In the genomic region with DNA sequence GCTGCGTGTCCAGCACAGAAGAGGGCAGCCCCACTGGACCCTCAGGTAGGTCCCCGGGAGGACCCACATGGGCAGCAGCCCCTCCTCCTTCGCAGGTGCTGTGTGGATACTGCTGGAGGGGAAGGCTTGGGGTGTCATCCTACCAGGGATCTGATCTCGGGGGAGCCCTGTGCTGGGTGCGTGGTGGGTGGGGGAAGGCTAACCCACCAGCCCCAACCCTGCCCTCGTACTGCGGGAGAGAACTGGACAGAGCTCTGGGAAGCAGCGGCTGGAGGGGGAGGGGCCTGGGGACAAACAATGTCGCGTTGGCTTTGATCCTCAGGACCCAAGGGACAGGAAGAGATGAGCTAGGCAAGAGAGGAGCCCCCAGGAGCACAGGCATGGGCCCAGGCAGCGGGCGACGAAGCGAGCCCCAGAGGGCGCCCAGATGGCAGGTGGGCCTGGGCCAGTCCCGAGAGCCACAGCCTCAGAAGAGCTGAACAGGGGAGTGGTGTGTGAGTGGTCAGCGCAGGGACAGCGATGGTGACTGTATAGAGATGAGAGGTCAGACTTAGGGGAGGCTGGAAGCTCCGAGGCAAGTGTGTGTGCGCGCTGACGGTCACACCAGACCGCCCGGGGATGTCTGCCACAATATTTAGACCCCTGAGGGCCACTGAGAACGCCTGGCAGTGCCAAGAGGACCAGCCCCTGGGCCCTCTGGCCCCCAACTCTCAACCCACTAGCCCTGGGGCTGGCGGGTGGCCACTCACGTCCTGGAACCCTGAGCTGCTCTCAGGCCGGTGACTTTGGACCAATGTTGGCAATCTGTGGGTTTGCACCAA, we compare ENCODE assay signal across 8 cellular contexts. TPM values are rescaled to one million over a fixed set of nuclear protein-coding genes. Genes with fewer than 3 reads are reported as not detected.
DNase-seq lines count a peak whose midpoint lies in the region; ATAC-seq, FAIRE-seq and TF ChIP-seq lines count a peak whose summit lies in the region.

No MANE protein-coding gene starts in this region.

- H3K4ac ChIP-seq in H1 (replicated peaks; ENCODE audit: insufficient read length, low read depth, low read length), result peak overlapping the region; percentile 53

- H3K23ac ChIP-seq in H1 (ENCODE audit: insufficient read length), result no peak overlapping the region

- peaks cover 6% of the 10 kb centered on the region for H3K36me3 Mint-ChIP-seq in nephron (ENCODE audit: low read depth)

- peak overlapping the region; percentile 42 to 96 for H3K4me2 ChIP-seq in H1 (ENCODE audit: insufficient read depth in 1 of 2, low read depth in 2 of 2, low read length in 2 of 2)

- no peak overlapping the region for H3K9ac ChIP-seq in H1 (replicated peaks in 1 of 4; ENCODE audit: extremely low read depth in 1 of 4, low read depth in 3 of 4, low read length in 3 of 4)

- no peak for ATAC-seq in omental fat pad (ENCODE audit: low FRiP score)

- no peak overlapping the region for H4K5ac ChIP-seq in H1 (ENCODE audit: insufficient read length, low read depth, low read length)

- H3K56ac ChIP-seq in H1 (replicated peaks; ENCODE audit: insufficient read length, low read depth, low read length), result no peak overlapping the region

- TF ChIP-seq CTCF in BE2C (IDR thresholded peaks at IDR 0.05; ENCODE audit: low read depth, low read length) (no peak), NB4 (IDR thresholded peaks at IDR 0.05; ENCODE audit: low read depth, low read length) (no peak), H1 (IDR thresholded peaks at IDR 0.05; ENCODE audit: control extremely low read depth in 1 of 3, insufficient read depth in 1 of 3, low read depth in 1 of 3, low read length in 3 of 3) (no peak), nephron (IDR thresholded peaks at IDR 0.05; ENCODE audit: unreplicated experiment in 3 of 3) (no peak), omental fat pad (IDR thresholded peaks at IDR 0.05) (no peak)

- no peak for TF ChIP-seq RAD21 in H1 (IDR thresholded peaks at IDR 0.05 in 1 of 2, conservative IDR thresholded peaks at IDR 0.05 in 1 of 2; ENCODE audit: low read depth in 2 of 2, low read length in 2 of 2)

- POLR2A ChIA-PET in H1 (lab: Charles Lee; ENCODE audit: partially characterized antibody), result interaction anchor here (1.0 to 2.2 kb wide), 4 partner anchors 8 to 13 kb away, joined by 4 to 9 read pairs (median 6); no protein-coding TSS in a partner anchor

- 0 out of 2 replicates have a peak overlapping the region, but pooled peaks have one; percentile 46 for H2BK15ac ChIP-seq in H1 (ENCODE audit: low read length)

- 84% methylated on average over 28 of the region's 28 CpGs; no CpG with 5 or more reads in 1 of the 2 experiments for WGBS in H1 (ENCODE audit: extremely low coverage in 1 of 2, insufficient coverage in 1 of 2, insufficient read length in 1 of 2, insufficient replicate concordance in 2 of 2, low coverage in 1 of 2, low lambda C conversion rate in 2 of 2, missing lambda C conversion rate in 1 of 2), 2 experiments

- H3K79me2 ChIP-seq in H1 (ENCODE audit: control insufficient read depth in 1 of 2, insufficient read depth in 2 of 2, low read length in 2 of 2), result peaks cover 0 to 19% of the 10 kb centered on the region in 2 experiments; a peak in 1 of 4 replicates

- DNase-seq in BE2C (peak; percentile 27), NB4 (ENCODE audit: low read depth) (no peak), H1 (ENCODE audit: low read depth in 1 of 2, low spot score in 2 of 2) (no peak), omental fat pad (ENCODE audit: low spot score) (no peak), SW 1271 (lab: John Stamatoyannopoulos, UW) (no peak), dedifferentiated amniotic fluid mesenchymal stem cell (ENCODE audit: extremely low spot score) (no peak)
- no peak for DNase-seq in activated CD4-positive, CD25-positive, alpha-beta regulatory T cell (lab: John Stamatoyannopoulos, UW)

- no peak for FAIRE-seq in H1 (lab: Jason Lieb, UNC)

- 0 out of 2 replicates have a peak, but pooled peaks cover 2% of the 10 kb centered on the region for H3K79me1 ChIP-seq in H1 (ENCODE audit: low read depth, low read length)

- TF ChIP-seq POLR2A in NB4 (IDR thresholded peaks at IDR 0.05; ENCODE audit: extremely low read depth, insufficient read length) (no peak), H1 (IDR thresholded peaks at IDR 0.05; ENCODE audit: control extremely low read depth in 1 of 2, low read depth in 2 of 2, low read length in 2 of 2) (no peak)

- no peak overlapping the region for H3K27ac ChIP-seq in H1 (ENCODE audit: low read depth, low read length)

- CTCF ChIA-PET in H1 (lab: Charles Lee; ENCODE audit: partially characterized antibody), result interaction anchor here (0.9 to 1.2 kb wide), 3 partner anchors 13 to 329 kb away, joined by 3 to 5 read pairs (median 4); no protein-coding TSS in a partner anchor

- no peak overlapping the region for H2BK5ac ChIP-seq in H1 (ENCODE audit: low read depth, low read length)

- no peak overlapping the region; the same call in 1 of the 2 replicates for H4K8ac ChIP-seq in H1 (ENCODE audit: extremely low read depth, insufficient read depth, low read length)

- H3K23me2 ChIP-seq in H1 (ENCODE audit: low read depth, low read length), result peaks cover 13% of the 10 kb centered on the region; the same call in 1 of the 2 replicates

- H3K4me3 Mint-ChIP-seq in nephron, result peak overlapping the region; percentile 69 to 75 (median 72)

- peaks cover 15% of the 10 kb centered on the region for H3K4me1 ChIP-seq in BE2C
- H3K4me1 ChIP-seq in H1 (replicated peaks in 1 of 4; ENCODE audit: control insufficient read depth in 3 of 4, insufficient read depth in 4 of 4, low read length in 3 of 4), result peaks cover 0 to 22% (median 12%) of the 10 kb centered on the region in 4 experiments; a peak in 5 of 7 replicates

- peaks cover 4% of the 10 kb centered on the region for H3K27me3 Mint-ChIP-seq in nephron (ENCODE audit: low read depth)

- peak overlapping the region in 2 of 3 experiments; percentile 33 for H3K27ac Mint-ChIP-seq in nephron

- peak overlapping the region; percentile 75; the same call in 1 of the 2 replicates for H2BK12ac ChIP-seq in H1 (ENCODE audit: low read depth, low read length)

- H3K4me3 ChIP-seq in BE2C (ENCODE audit: low read depth, low read length), result peak overlapping the region; percentile 87
- H3K4me3 ChIP-seq in NB4 (ENCODE audit: low read depth, low read length), result peak overlapping the region; percentile 42
- peak overlapping the region in 1 of 4 experiments; percentile 79; a peak in 4 of 8 replicates for H3K4me3 ChIP-seq in H1 (ENCODE audit: extremely low read depth in 1 of 4, insufficient read depth in 2 of 4, low read depth in 3 of 4, low read length in 4 of 4)

- H4K91ac ChIP-seq in H1 (replicated peaks; ENCODE audit: insufficient read length, low read length), result peak overlapping the region; percentile 74

- no peaks in the 10 kb centered on the region for H3K9me3 Mint-ChIP-seq in nephron

- H3K27me3 ChIP-seq in BE2C, result no peaks in the 10 kb centered on the region
- H3K27me3 ChIP-seq in H1 (replicated peaks in 1 of 4; ENCODE audit: control insufficient read depth in 3 of 4, extremely low read depth in 1 of 4, insufficient read depth in 3 of 4, low read length in 3 of 4), result peaks cover 0 to 12% (median 6%) of the 10 kb centered on the region in 4 experiments; a peak in 6 of 7 replicates

- H3K14ac ChIP-seq in H1 (ENCODE audit: insufficient read length), result no peak overlapping the region

- peaks cover 16% of the 10 kb centered on the region for H3K4me1 Mint-ChIP-seq in nephron

- no peaks in the 10 kb centered on the region for H3K9me3 ChIP-seq in BE2C
- H3K9me3 ChIP-seq in H1 (ENCODE audit: insufficient read depth in 2 of 2, low read depth in 1 of 2, low read length in 1 of 2), result no peaks in the 10 kb centered on the region

- H2AFZ ChIP-seq in H1 (ENCODE audit: low read length), result no peak overlapping the region

- TF ChIP-seq EP300 in H1 (IDR thresholded peaks at IDR 0.05; ENCODE audit: borderline replicate concordance in 1 of 2, low read depth in 2 of 2, low read length in 2 of 2), result no peak

- H3K18ac ChIP-seq in H1 (ENCODE audit: extremely low read depth, low read length), result no peak overlapping the region

- H2BK20ac ChIP-seq in H1 (ENCODE audit: low read length), result no peak overlapping the region

- no peak overlapping the region for H2BK120ac ChIP-seq in H1 (replicated peaks; ENCODE audit: low read depth, low read length)

- H3K36me3 ChIP-seq in BE2C (peaks cover 21% of the 10 kb centered on the region), H1 (ENCODE audit: control insufficient read depth in 2 of 4, insufficient read depth in 4 of 4, low read length in 3 of 4) (peaks cover 8 to 17% (median 12%) of the 10 kb centered on the region in 4 experiments; a peak in 6 of 8 replicates)

- H2AK5ac ChIP-seq in H1 (ENCODE audit: low read depth, low read length), result no peak overlapping the region

- peaks cover 16 to 17% of the 10 kb centered on the region in 2 experiments for H4K20me1 ChIP-seq in H1 (replicated peaks in 1 of 2; ENCODE audit: control insufficient read depth in 1 of 2, insufficient read depth in 2 of 2, low read length in 2 of 2)

RNA-seq across cellular contexts. Expression of a gene that starts 1.4 kb away (rescaled TPM):
- 286 TPM for polyA plus RNA-seq in BE2C (2012; ENCODE audit: insufficient read depth, insufficient read length, low read depth)
- 30.0 and 31.2 TPM in 2 replicates for total RNA-seq in H1 (2021; fragmentation: NEBNext Ultra II Directional; extraction: Animal tissue kit (Norgen Biotek cat#: 25700))
- polyA plus RNA-seq in H1 (2011; rRNA removed), result 22.6 and 40.2 TPM in 2 replicates
- 20.5 TPM for polyA plus RNA-seq in H1 (2011; cell fraction: cytosol; rRNA removed)
- polyA plus RNA-seq in H1 (2011; cell fraction: nucleus; rRNA removed), result 43.4 TPM
- polyA plus RNA-seq in H1 (2012, experiment 1 of 2), result 16.0 to 28.8 TPM (median 24.5 TPM) in 4 replicates
- 23.8 TPM for polyA plus RNA-seq in H1 (2012, experiment 2 of 2)
- polyA plus RNA-seq in H1 (2013, experiment 1 of 2), result 20.9 TPM
- polyA plus RNA-seq in H1 (2013, experiment 2 of 2), result 21.1 TPM
- 3.8 and 3.9 TPM in 2 replicates for polyA minus RNA-seq in H1 (2011; rRNA and poly(A)+ RNA removed)
- 17.7 TPM for polyA minus RNA-seq in H1 (2011; cell fraction: cytosol; rRNA and poly(A)+ RNA removed)
- 20.5 TPM for polyA minus RNA-seq in H1 (2011; cell fraction: nucleus; rRNA and poly(A)+ RNA removed)
- total RNA-seq in omental fat pad, result 100 to 1,000 TPM in 2 of 4 donors, 10 to 100 TPM in 2; 92.2 to 174 (median 114) TPM

RNA-seq across cellular contexts. Expression of a gene that starts 40.7 kb away (rescaled TPM):
- polyA plus RNA-seq in BE2C (2012; ENCODE audit: insufficient read depth, insufficient read length, low read depth), result 33.2 TPM
- total RNA-seq in H1 (2021; fragmentation: NEBNext Ultra II Directional; extraction: Animal tissue kit (Norgen Biotek cat#: 25700)), result 36.6 and 39.4 TPM in 2 replicates
- polyA plus RNA-seq in H1 (2011; rRNA removed), result 24.5 and 34.3 TPM in 2 replicates
- polyA plus RNA-seq in H1 (2011; cell fraction: cytosol; rRNA removed), result 35.6 TPM
- 52.5 TPM for polyA plus RNA-seq in H1 (2011; cell fraction: nucleus; rRNA removed)
- polyA plus RNA-seq in H1 (2012, experiment 1 of 2), result 19.3 to 35.8 TPM (median 34.6 TPM) in 4 replicates
- 23.7 TPM for polyA plus RNA-seq in H1 (2012, experiment 2 of 2)
- 24.9 TPM for polyA plus RNA-seq in H1 (2013, experiment 1 of 2)
- 26.3 TPM for polyA plus RNA-seq in H1 (2013, experiment 2 of 2)
- 6.1 and 8.2 TPM in 2 replicates for polyA minus RNA-seq in H1 (2011; rRNA and poly(A)+ RNA removed)
- 8.7 TPM for polyA minus RNA-seq in H1 (2011; cell fraction: cytosol; rRNA and poly(A)+ RNA removed)
- 8.0 TPM for polyA minus RNA-seq in H1 (2011; cell fraction: nucleus; rRNA and poly(A)+ RNA removed)
- 10 to 100 TPM; 30.8 to 52.4 (median 39.8) TPM for total RNA-seq in omental fat pad

RNA-seq across cellular contexts. Expression of a gene that starts 40.9 kb away (rescaled TPM):
- polyA plus RNA-seq in BE2C (2012; ENCODE audit: insufficient read depth, insufficient read length, low read depth), result 36.3 TPM
- 22.5 and 25.0 TPM in 2 replicates for total RNA-seq in H1 (2021; fragmentation: NEBNext Ultra II Directional; extraction: Animal tissue kit (Norgen Biotek cat#: 25700))
- 13.4 and 24.1 TPM in 2 replicates for polyA plus RNA-seq in H1 (2011; rRNA removed)
- 16.1 TPM for polyA plus RNA-seq in H1 (2011; cell fraction: cytosol; rRNA removed)
- 28.5 TPM for polyA plus RNA-seq in H1 (2011; cell fraction: nucleus; rRNA removed)
- polyA plus RNA-seq in H1 (2012, experiment 1 of 2), result 14.6 to 25.7 TPM (median 22.3 TPM) in 4 replicates
- polyA plus RNA-seq in H1 (2012, experiment 2 of 2), result 19.9 TPM
- polyA plus RNA-seq in H1 (2013, experiment 1 of 2), result 23.8 TPM
- polyA plus RNA-seq in H1 (2013, experiment 2 of 2), result 25.7 TPM
- polyA minus RNA-seq in H1 (2011; rRNA and poly(A)+ RNA removed), result 20.3 and 23.2 TPM in 2 replicates
- 11.2 TPM for polyA minus RNA-seq in H1 (2011; cell fraction: cytosol; rRNA and poly(A)+ RNA removed)
- polyA minus RNA-seq in H1 (2011; cell fraction: nucleus; rRNA and poly(A)+ RNA removed), result 7.9 TPM
- 10 to 100 TPM; 11.7 to 21.8 (median 13.0) TPM for total RNA-seq in omental fat pad

RNA-seq across cellular contexts. Expression of a gene that starts 53.4 kb away (rescaled TPM):
- polyA plus RNA-seq in BE2C (2012; ENCODE audit: insufficient read depth, insufficient read length, low read depth), result not detected
- 0.08 and 0.20 TPM in 2 replicates for total RNA-seq in H1 (2021; fragmentation: NEBNext Ultra II Directional; extraction: Animal tissue kit (Norgen Biotek cat#: 25700))
- polyA plus RNA-seq in H1 (2011; rRNA removed), result 0.15 and 0.17 TPM in 2 replicates
- polyA plus RNA-seq in H1 (2011; cell fraction: cytosol; rRNA removed), result 0.18 TPM
- 0.63 TPM for polyA plus RNA-seq in H1 (2011; cell fraction: nucleus; rRNA removed)
- 0.10 to 0.20 TPM (median 0.13 TPM) in 4 replicates for polyA plus RNA-seq in H1 (2012, experiment 1 of 2)
- polyA plus RNA-seq in H1 (2012, experiment 2 of 2), result not detected
- 0.04 TPM for polyA plus RNA-seq in H1 (2013, experiment 1 of 2)
- polyA plus RNA-seq in H1 (2013, experiment 2 of 2), result 0.02 TPM
- 0.06 and 0.12 TPM in 2 replicates for polyA minus RNA-seq in H1 (2011; rRNA and poly(A)+ RNA removed)
- polyA minus RNA-seq in H1 (2011; cell fraction: cytosol; rRNA and poly(A)+ RNA removed), result 0.29 TPM
- 0.90 TPM for polyA minus RNA-seq in H1 (2011; cell fraction: nucleus; rRNA and poly(A)+ RNA removed)
- total RNA-seq in omental fat pad, result not detected
